15 cellular contexts compared by ENCODE assay signal in genomic region chr20:37539956-37540455, GRCh38. TPM values are rescaled to one million over a fixed set of nuclear protein-coding genes. Genes with fewer than 3 reads are reported as not detected.
"Had no signal": no experiment of that assay in that cellular context is flagged by ENCODE, and none has a peak within 500 bp of the region (broad histone marks: within the 10 kb centered on the region; RNA-seq: fewer than 3 reads in every experiment).

No MANE protein-coding gene starts in this region.

- H3K36me3 ChIP-seq: thyroid gland, uterus had no signal

- H3K27ac Mint-ChIP-seq: activated T-helper 2 cell treated with anti-CD3 and anti-CD28 coated beads, Interferon-gamma antibody, Interleukin-2, Interleukin-4, amounts not matched to agents 10 μg/mL and 5 μg/mL and 100 μg/mL, durations not matched to agents 14 hours and 24 hours and 36 hours; stimulated activated memory B cell treated with anti-CD40 and anti-IgM and Interleukin-4, amounts not matched to agents 10 μg/mL and 1 μg/mL and 100 μg/mL, for 72 hours had no signal

- H3K27ac ChIP-seq: parathyroid adenoma, thyroid gland, uterus had no signal

- H3K4me1 ChIP-seq: parathyroid adenoma, thyroid gland, uterus had no signal

- DNase-seq: activated CD4-positive, alpha-beta T cell treated with anti-CD3 and anti-CD28 coated beads, Interleukin-2, amount 50 U/mL, for 48 hours; activated naive CD4-positive, alpha-beta T cell treated with anti-CD3 and anti-CD28 coated beads, Interleukin-2, amount 50 U/mL, for 16 hours; activated T-cell treated with anti-CD3 and anti-CD28 coated beads, Interleukin-2, amount 50 U/mL, for 1 hour; islet precursor cell; naive thymus-derived CD4-positive, alpha-beta T cell; stimulated activated CD4-positive, alpha-beta T cell treated with anti-CD3 and anti-CD28 coated beads, Interleukin-2, amount 100 ng/mL, for 48 hours; T-helper 2 cell; thyroid gland; uterus had no signal

- H3K4me3 ChIP-seq: thyroid gland, uterus had no signal

- H3K27me3 ChIP-seq: thyroid gland, uterus had no signal

- H3K9me3 ChIP-seq: thyroid gland, uterus had no signal

- ATAC-seq: left lobe of liver; naive thymus-derived CD4-positive, alpha-beta T cell; stimulated activated memory B cell treated with anti-CD40 and anti-IgM and Interleukin-4, amounts not matched to agents 10 μg/mL and 1 μg/mL and 100 μg/mL, for 72 hours had no signal

- H3K9me3 Mint-ChIP-seq: activated T-helper 2 cell treated with anti-CD3 and anti-CD28 coated beads, Interferon-gamma antibody, Interleukin-2, Interleukin-4, amounts not matched to agents 10 μg/mL and 5 μg/mL and 100 μg/mL, durations not matched to agents 14 hours and 24 hours and 36 hours; naive thymus-derived CD4-positive, alpha-beta T cell; stimulated activated memory B cell treated with anti-CD40 and anti-IgM and Interleukin-4, amounts not matched to agents 10 μg/mL and 1 μg/mL and 100 μg/mL, for 72 hours had no signal

- H3K4me3 Mint-ChIP-seq: naive thymus-derived CD4-positive, alpha-beta T cell; stimulated activated memory B cell treated with anti-CD40 and anti-IgM and Interleukin-4, amounts not matched to agents 10 μg/mL and 1 μg/mL and 100 μg/mL, for 72 hours had no signal

- H3K36me3 Mint-ChIP-seq: naive thymus-derived CD4-positive, alpha-beta T cell; stimulated activated memory B cell treated with anti-CD40 and anti-IgM and Interleukin-4, amounts not matched to agents 10 μg/mL and 1 μg/mL and 100 μg/mL, for 72 hours had no signal

RNA-seq across cellular contexts. Expression of gene NNAT, which starts 19.0 kb away (rescaled TPM):
- total RNA-seq: activated T-helper 2 cell treated with anti-CD3 and anti-CD28 coated beads, Interferon-gamma antibody, Interleukin-2, Interleukin-4, amounts not matched to agents 10 μg/mL and 5 μg/mL and 100 μg/mL, durations not matched to agents 14 hours and 24 hours and 36 hours; lung microvascular endothelial cell; mononuclear cell; naive thymus-derived CD4-positive, alpha-beta T cell had no signal
